10 cellular contexts compared by ENCODE assay signal in genomic region chr18:77088977-77089795, GRCh38. TPM values are rescaled to one million over a fixed set of nuclear protein-coding genes. Genes with fewer than 3 reads are reported as not detected.
DNase-seq lines count a peak whose midpoint lies in the region; ATAC-seq and TF ChIP-seq lines count a peak whose summit lies in the region.
"Had no signal": no experiment of that assay in that cellular context is flagged by ENCODE, and none has a peak within 500 bp of the region (broad histone marks: within the 10 kb centered on the region; RNA-seq: fewer than 3 reads in every experiment).

No MANE protein-coding gene starts in this region.

- POLR2A ChIA-PET in PC-9 (lab: Charles Lee; ENCODE audit: unreplicated experiment), result interaction anchor here (1.0 kb wide), 2 partner anchors 40 to 44 kb away, joined by 3 to 4 read pairs; no protein-coding TSS in a partner anchor

- TF ChIP-seq EP300 in sigmoid colon (IDR thresholded peaks at IDR 0.05), result no peak

- no peak for ATAC-seq in HG03280 (IDR thresholded peaks at IDR 0.05; ENCODE audit: unreplicated experiment)

- H2AFZ ChIP-seq in PC-9, result no peak overlapping the region

- H3K27me3 ChIP-seq in PC-9 (ENCODE audit: insufficient read depth, low read depth), result no peaks in the 10 kb centered on the region
- no peaks in the 10 kb centered on the region for H3K27me3 ChIP-seq in right atrium auricular region
- no peaks in the 10 kb centered on the region for H3K27me3 ChIP-seq in sigmoid colon
- H3K27me3 ChIP-seq: brain microvascular endothelial cell had no signal

- H3K36me3 ChIP-seq in PC-9 (ENCODE audit: low read depth), result peaks cover 8% of the 10 kb centered on the region; the same call in 1 of the 2 replicates
- H3K36me3 ChIP-seq in right atrium auricular region, result no peaks in the 10 kb centered on the region
- no peaks in the 10 kb centered on the region for H3K36me3 ChIP-seq in sigmoid colon
- H3K36me3 ChIP-seq: brain microvascular endothelial cell had no signal

- H4K20me1 ChIP-seq in PC-9 (ENCODE audit: insufficient read depth), result peaks cover 7% of the 10 kb centered on the region; the same call in 1 of the 2 replicates

- peak; percentile 46 for DNase-seq in NCI-H2107 treated with DMSO at 0.1 percent for 48 hours (lab: John Stamatoyannopoulos, UW; ENCODE audit: unreplicated experiment)
- DNase-seq in NCI-H2107 (lab: John Stamatoyannopoulos, UW), result no peak
- DNase-seq in PC-9, result peak; percentile 96 to 99
- DNase-seq in right atrium auricular region (ENCODE audit: low spot score), result no peak
- DNase-seq in sigmoid colon, result no peak
- no peak for DNase-seq in NCI-H1105 (lab: John Stamatoyannopoulos, UW)
- DNase-seq in NCI-H1092 treated with DMSO at 0.1 percent for 48 hours (lab: John Stamatoyannopoulos, UW), result no peak
- DNase-seq: brain microvascular endothelial cell, hippocampal formation had no signal

- H3K9me3 ChIP-seq in PC-9 (ENCODE audit: insufficient read depth, low read depth) (no peaks in the 10 kb centered on the region), right atrium auricular region (no peaks in the 10 kb centered on the region), sigmoid colon (no peaks in the 10 kb centered on the region)

- H3F3A ChIP-seq in PC-9 (ENCODE audit: insufficient read depth, low read depth), result peaks cover 56% of the 10 kb centered on the region

- H3K4me1 ChIP-seq in PC-9 (replicated peaks; ENCODE audit: insufficient read depth) (peaks cover 71% of the 10 kb centered on the region), right atrium auricular region (peaks cover 0 to 60% of the 10 kb centered on the region in 2 donors), sigmoid colon (peaks cover 0 to 40% (median 35%) of the 10 kb centered on the region in 4 donors)

- H3K4me3 ChIP-seq in PC-9, result peak overlapping the region; percentile 25; the same call in 1 of the 2 replicates
- H3K4me3 ChIP-seq in right atrium auricular region, result no peak overlapping the region
- no peak overlapping the region for H3K4me3 ChIP-seq in sigmoid colon

- TF ChIP-seq CTCF in PC-9 (conservative IDR thresholded peaks at IDR 0.05) (no peak), right atrium auricular region (IDR thresholded peaks at IDR 0.05) (no peak), sigmoid colon (IDR thresholded peaks at IDR 0.05) (no peak)

- BruUV-seq in PC-9 (replicated peaks; lab: Mats Ljungman, UMichigan), result no TSS peak

- CTCF ChIA-PET in PC-9 (lab: Charles Lee), result no interaction called here

- peaks cover 82% of the 10 kb centered on the region for H3K79me2 ChIP-seq in PC-9 (ENCODE audit: low read depth)

- intact Hi-C loops in PC-9 (cut with micrococcal nuclease; ENCODE audit: unreplicated experiment) (loop anchor here (1.0 kb wide), 5 partner anchors 12 to 89 kb away; partner anchors contain the start of gene MBP), sigmoid colon (cut with DNase I) (no loop called here)

- TF ChIP-seq POLR2A in sigmoid colon (IDR thresholded peaks at IDR 0.05), result no peak

- peak overlapping the region; percentile 68 for H3K4me2 ChIP-seq in PC-9

- H3K27ac ChIP-seq in PC-9 (peak overlapping the region; percentile 95), right atrium auricular region (peak overlapping the region; percentile 35 to 62), sigmoid colon (peak overlapping the region in 3 of 4 donors; percentile 17 to 79 (median 55))
- H3K27ac ChIP-seq: brain microvascular endothelial cell had no signal

- no peaks in the 10 kb centered on the region for H3K9me2 ChIP-seq in PC-9 (ENCODE audit: insufficient read depth)

- WGBS in sigmoid colon, 2 donors, result 82 to 83% methylated on average over 16 of the region's 16 CpGs

RNA-seq across cellular contexts. Expression of gene MBP, which starts 43.4 kb away (rescaled TPM):
- 37.9 and 44.4 TPM in 2 replicates for total RNA-seq in PC-9 (2021)
- 10 to 100 TPM; 15.4 to 15.8 TPM for total RNA-seq in right atrium auricular region
- 10 to 100 TPM; 24.0 to 30.7 (median 27.4) TPM for total RNA-seq in sigmoid colon
- 10 to 100 TPM; 18.3 to 22.2 (median 20.6) TPM for polyA plus RNA-seq in sigmoid colon

Comparison
In these comparisons a context has a peak if more than half of its experiments do, and no peak if none do; other contexts are left out.
1. DNase-seq: peak in NCI-H2107 treated with DMSO at 0.1 percent for 48 hours (single experiment) and PC-9 (2 of 2); none in NCI-H2107 (single experiment), right atrium auricular region (single experiment), sigmoid colon (single experiment), NCI-H1105 (single experiment) and NCI-H1092 treated with DMSO at 0.1 percent for 48 hours (single experiment).
2. Peak in every context shown above with its lines, with median percentiles within 50 percentile points of each other: H3K27ac ChIP-seq.